26 cellular contexts compared by ENCODE assay signal in genomic region chr6:33858053-33858475, GRCh38. TPM values are rescaled to one million over a fixed set of nuclear protein-coding genes. Genes with fewer than 3 reads are reported as not detected.
"Had no signal": no experiment of that assay in that cellular context is flagged by ENCODE, and none has a peak within 500 bp of the region (broad histone marks: within the 10 kb centered on the region; RNA-seq: fewer than 3 reads in every experiment).

No MANE protein-coding gene starts in this region.

- H3K9me3 ChIP-seq: ascending aorta, neutrophil had no signal

- H3K27ac Mint-ChIP-seq: activated naive CD4-positive, alpha-beta T cell treated with anti-CD3 and anti-CD28 coated beads, Interleukin-2, amount 10 ng/mL, durations not matched to agents 7 days and 5 days; activated T-helper 2 cell treated with anti-CD3 and anti-CD28 coated beads, Interferon-gamma antibody, Interleukin-2, Interleukin-4, amounts not matched to agents 10 μg/mL and 5 μg/mL and 100 μg/mL, durations not matched to agents 14 hours and 24 hours and 36 hours; endodermal cell; T-cell had no signal

- H3K9me3 Mint-ChIP-seq: activated naive CD4-positive, alpha-beta T cell treated with anti-CD3 and anti-CD28 coated beads, Interleukin-2, amount 10 ng/mL, durations not matched to agents 7 days and 5 days; activated T-helper 2 cell treated with anti-CD3 and anti-CD28 coated beads, Interferon-gamma antibody, Interleukin-2, Interleukin-4, amounts not matched to agents 10 μg/mL and 5 μg/mL and 100 μg/mL, durations not matched to agents 14 hours and 24 hours and 36 hours; endodermal cell; naive B cell; T-cell had no signal

- H3K27me3 ChIP-seq: ascending aorta had no signal

- H3K4me3 Mint-ChIP-seq: activated naive CD4-positive, alpha-beta T cell treated with anti-CD3 and anti-CD28 coated beads, Interleukin-2, amount 10 ng/mL, durations not matched to agents 7 days and 5 days; endodermal cell; naive B cell had no signal

- H3K4me3 ChIP-seq: ascending aorta had no signal

- H3K27ac ChIP-seq: ascending aorta, neutrophil had no signal

- H3K36me3 Mint-ChIP-seq: activated naive CD4-positive, alpha-beta T cell treated with anti-CD3 and anti-CD28 coated beads, Interleukin-2, amount 10 ng/mL, durations not matched to agents 7 days and 5 days; naive B cell; T-cell had no signal

- DNase-seq: activated CD4-positive, CD25-positive, alpha-beta regulatory T cell treated with anti-CD3 and anti-CD28 coated beads, Interleukin-2, amount 50 U/mL, for 72 hours; activated naive CD4-positive, alpha-beta T cell treated with anti-CD3 and anti-CD28 coated beads, Interleukin-2, amount 10 ng/mL, durations not matched to agents 7 days and 5 days; dermis blood vessel endothelial cell; endodermal cell; hippocampal formation; naive B cell; posterior cingulate gyrus; stimulated activated CD4-positive, alpha-beta T cell treated with anti-CD3 and anti-CD28 coated beads, Interleukin-15, amount 100 ng/mL, for 24 hours; stimulated activated CD4-positive, alpha-beta T cell treated with anti-CD3 and anti-CD28 coated beads, Interleukin-4, amount 100 ng/mL, for 4 hours; stimulated activated CD8-positive, alpha-beta memory T cell treated with anti-CD3 and anti-CD28 coated beads, Interleukin-4, amount 100 ng/mL, for 48 hours; stimulated activated naive CD4-positive, alpha-beta T cell treated with Interleukin-2 at 50 U/mL for 16 hours; T-cell; T1000; trophoblast cell had no signal

- ATAC-seq: left lobe of liver, T-cell had no signal

- H3K4me1 ChIP-seq: ascending aorta had no signal

- H3K36me3 ChIP-seq: ascending aorta, neutrophil had no signal

RNA-seq across cellular contexts. Expression of gene MLN, which starts 54.3 kb away (rescaled TPM):
- total RNA-seq: activated CD8-positive, alpha-beta memory T cell treated with anti-CD3 and anti-CD28 coated beads for 36 hours; activated T-helper 2 cell treated with anti-CD3 and anti-CD28 coated beads, Interferon-gamma antibody, Interleukin-2, Interleukin-4, amounts not matched to agents 10 μg/mL and 5 μg/mL and 100 μg/mL, durations not matched to agents 14 hours and 24 hours and 36 hours; ascending aorta; bronchial epithelial cell; chondrocyte; dermis blood vessel endothelial cell; endodermal cell; epithelial cell of proximal tubule; glomerular endothelial cell; left lobe of liver; lung microvascular endothelial cell; skeletal muscle tissue; T-cell had no signal
- polyA plus RNA-seq: keratinocyte had no signal
